In genomic region chr17:61416211-61416539, GRCh38 we compare ENCODE assay signal across 13 cellular contexts. TPM values are rescaled to one million over a fixed set of nuclear protein-coding genes. Genes with fewer than 3 reads are reported as not detected.
A peak's percentile ranks its signal among the peaks of the same experiment; 100 is the strongest.
DNase-seq lines count a peak whose midpoint lies in the region; ATAC-seq, FAIRE-seq and TF ChIP-seq lines count a peak whose summit lies in the region.
"Had no signal": no experiment of that assay in that cellular context is flagged by ENCODE, and none has a peak within 500 bp of the region (broad histone marks: within the 10 kb centered on the region; RNA-seq: fewer than 3 reads in every experiment).

No MANE protein-coding gene starts in this region.

- H3K4me1 ChIP-seq in A549, result peaks cover 14% of the 10 kb centered on the region; the same call in 2 of the 3 replicates
- H3K4me1 ChIP-seq in HUES64 (ENCODE audit: insufficient read depth, low read length), result peaks cover 3% of the 10 kb centered on the region; the same call in 1 of the 2 replicates
- peaks cover 30 to 61% (median 50%) of the 10 kb centered on the region in 4 donors for H3K4me1 ChIP-seq in esophagus muscularis mucosa
- H3K4me1 ChIP-seq in neuronal stem cell (ENCODE audit: control insufficient read depth in 2 of 2, insufficient read depth in 1 of 2, low read depth in 1 of 2, low read length in 2 of 2), result peaks cover 0 to 9% of the 10 kb centered on the region in 2 donors

- TF ChIP-seq EP300 in A549 (IDR thresholded peaks at IDR 0.05) (no peak), esophagus muscularis mucosa (IDR thresholded peaks at IDR 0.05) (no peak)

- no peak for FAIRE-seq in A549 (lab: Jason Lieb, UNC)
- FAIRE-seq: kidney had no signal

- CTCF ChIA-PET in A549 (lab: Yijun Ruan, JAX) (interaction anchor here (0.6 to 19.8 kb wide), 26 partner anchors 10 to 491 kb away, joined by 3 to 357 read pairs (median 4); partner anchors contain the start of genes NACA2 and TBX2), GM10248 (lab: Yijun Ruan, JAX) (interaction anchor here (0.5 to 5.9 kb wide), 5 partner anchors 8 to 694 kb away, joined by 3 to 43 read pairs (median 3); no protein-coding TSS in a partner anchor)

- 0 out of 3 replicates have a peak, but pooled peaks cover 8% of the 10 kb centered on the region for H3K9me3 ChIP-seq in A549
- no peaks in the 10 kb centered on the region for H3K9me3 ChIP-seq in HUES64 (ENCODE audit: insufficient read depth, low read depth, low read length)
- no peaks in the 10 kb centered on the region for H3K9me3 ChIP-seq in esophagus muscularis mucosa
- H3K9me3 ChIP-seq in neuronal stem cell (replicated peaks in 1 of 2; ENCODE audit: control insufficient read depth in 2 of 2, insufficient read depth in 1 of 2, low read depth in 1 of 2, low read length in 2 of 2), result peaks cover 0 to 23% of the 10 kb centered on the region in 2 donors
- H3K9me3 ChIP-seq: thyroid gland had no signal

- H3K4me2 ChIP-seq in A549, result peak overlapping the region; percentile 60; the same call in 2 of the 3 replicates
- peak overlapping the region; percentile 69 for H3K4me2 ChIP-seq in neuronal stem cell (ENCODE audit: insufficient read depth, low read length, poor library complexity, severe bottlenecking)

- peak overlapping the region; percentile 49 for H2AK5ac ChIP-seq in neuronal stem cell (ENCODE audit: low read depth, low read length)

- no peak overlapping the region for H3K14ac ChIP-seq in neuronal stem cell (ENCODE audit: low read length)

- ATAC-seq in A549 (no peak), GM19455 (IDR thresholded peaks at IDR 0.05; ENCODE audit: unreplicated experiment) (no peak)

- peak overlapping the region; percentile 95 for H3K18ac ChIP-seq in neuronal stem cell (ENCODE audit: low read length)

- peak overlapping the region; percentile 91 for H2AFZ ChIP-seq in neuronal stem cell (ENCODE audit: low read length)

- POLR2A ChIA-PET in A549 (lab: Yijun Ruan, JAX) (no interaction called here), GM10248 (lab: Yijun Ruan, JAX) (no interaction called here)

- peak overlapping the region; percentile 97 for H2BK15ac ChIP-seq in neuronal stem cell (ENCODE audit: low read length)

- 93% methylated on average over 6 of the region's 6 CpGs for WGBS in A549 (ENCODE audit: missing lambda C conversion rate)
- 76% methylated on average over 6 of the region's 6 CpGs for WGBS in HUES64
- 92% methylated on average over 6 of the region's 6 CpGs for WGBS in esophagus muscularis mucosa
- WGBS in neuronal stem cell (ENCODE audit: extremely low coverage in 2 of 2, insufficient read length in 2 of 2, insufficient replicate concordance in 1 of 2), 2 donors, result no CpG with 5 or more reads among the region's 6 CpGs

- H2BK120ac ChIP-seq in neuronal stem cell (ENCODE audit: low read depth, low read length), result no peak overlapping the region

- H3K9ac ChIP-seq in HUES64 (ENCODE audit: low read depth, low read length) (no peak overlapping the region), neuronal stem cell (ENCODE audit: low read depth, low read length, poor library complexity) (peak overlapping the region; percentile 79)

- no peak for DNase-seq in A549 (ENCODE audit: low read depth in 1 of 2, low spot score in 1 of 2)
- peak; percentile 82 for DNase-seq in esophagus muscularis mucosa (ENCODE audit: extremely low spot score)
- DNase-seq in neuronal stem cell (ENCODE audit: low spot score), result no peak
- DNase-seq in stimulated activated CD4-positive, alpha-beta T cell treated with anti-CD3 and anti-CD28 coated beads, Interleukin-2, amount 100 ng/mL, for 24 hours, result no peak
- no peak for DNase-seq in NCI-H1694 (lab: John Stamatoyannopoulos, UW)
- DNase-seq in GM10248 (ENCODE audit: extremely low spot score), result no peak
- DNase-seq: natural killer cell had no signal

- H3K4me3 ChIP-seq in A549 (no peak overlapping the region), HUES64 (ENCODE audit: low read length) (peak overlapping the region; percentile 44; the same call in 1 of the 2 replicates), esophagus muscularis mucosa (peak overlapping the region in 1 of 4 donors; percentile 39), neuronal stem cell (ENCODE audit: low read length in 2 of 2) (peak overlapping the region in 1 of 2 donors; percentile 63)
- H3K4me3 ChIP-seq: thyroid gland had no signal

- no peak overlapping the region for H3K4ac ChIP-seq in neuronal stem cell (ENCODE audit: low read length)

- H3K27me3 ChIP-seq in HUES64 (ENCODE audit: insufficient read depth, low read length) (peaks cover 60% of the 10 kb centered on the region), esophagus muscularis mucosa (peaks cover 0 to 17% (median 0%) of the 10 kb centered on the region in 4 donors), neuronal stem cell (ENCODE audit: control insufficient read depth in 3 of 3, insufficient read depth in 3 of 3, low read depth in 1 of 3, low read length in 3 of 3) (peaks cover 2 to 39% (median 34%) of the 10 kb centered on the region in 3 experiments)
- H3K27me3 ChIP-seq: thyroid gland had no signal

- no peak overlapping the region for H4K91ac ChIP-seq in neuronal stem cell (ENCODE audit: low read depth, low read length, poor library complexity)

- H3K79me1 ChIP-seq in neuronal stem cell (ENCODE audit: low read depth, low read length), result no peaks in the 10 kb centered on the region

- H2BK5ac ChIP-seq in neuronal stem cell (ENCODE audit: low read length), result no peak overlapping the region

- H3K36me3 ChIP-seq in HUES64 (ENCODE audit: insufficient read depth, low read length) (no peaks in the 10 kb centered on the region), esophagus muscularis mucosa (no peaks in the 10 kb centered on the region), neuronal stem cell (replicated peaks in 1 of 2; ENCODE audit: control insufficient read depth in 2 of 2, insufficient read depth in 2 of 2, low read length in 2 of 2) (no peaks in the 10 kb centered on the region)
- H3K36me3 ChIP-seq: thyroid gland had no signal

- H3K23ac ChIP-seq in neuronal stem cell (ENCODE audit: low read depth, low read length, poor library complexity), result peak overlapping the region; percentile 38

- peak overlapping the region; percentile 94 for H4K8ac ChIP-seq in neuronal stem cell (ENCODE audit: low read depth, low read length)

- TF ChIP-seq POLR2A in A549 (IDR thresholded peaks at IDR 0.05; ENCODE audit: low read length), result no peak
- TF ChIP-seq POLR2A in esophagus muscularis mucosa (IDR thresholded peaks at IDR 0.05; ENCODE audit: low read depth), result no peak

- TF ChIP-seq CTCF in A549 (IDR thresholded peaks at IDR 0.05) (no peak), esophagus muscularis mucosa (IDR thresholded peaks at IDR 0.05) (no peak), GM10248 (IDR thresholded peaks at IDR 0.05; ENCODE audit: control extremely low read depth, extremely low read depth, low read depth, missing control alignments) (no peak)

- H2BK12ac ChIP-seq in neuronal stem cell (ENCODE audit: low read length), result peak overlapping the region; percentile 14

- intact Hi-C loops in esophagus muscularis mucosa (cut with DNase I), result loop anchor here (2.0 to 10.0 kb wide), 4 partner anchors 135 to 691 kb away; partner anchors contain the start of gene BRIP1

- no peak for TF ChIP-seq RAD21 in A549 (conservative IDR thresholded peaks at IDR 0.05 in 1 of 2, IDR thresholded peaks at IDR 0.05 in 1 of 2)

- H3K27ac ChIP-seq in A549 (peak overlapping the region; percentile 54 to 72; a peak in 5 of 6 replicates), HUES64 (ENCODE audit: low read depth, low read length) (no peak overlapping the region), esophagus muscularis mucosa (replicated peaks in 1 of 4) (peak overlapping the region; percentile 73 to 78 (median 76)), neuronal stem cell (replicated peaks; ENCODE audit: low read length) (no peak overlapping the region)

TF ChIP-seq in A549, 52 proteins besides CTCF, POLR2A, EP300 and RAD21 (continues in another document):
- TF ChIP-seq RFX5 (IDR thresholded peaks at IDR 0.05), result no peak
- no peak for TF ChIP-seq FOXS1 (CRISPR knock-in tag; IDR thresholded peaks at IDR 0.05)
- no peak for TF ChIP-seq CBX2 (IDR thresholded peaks at IDR 0.05; ENCODE audit: borderline replicate concordance, low read depth)
- no peak for TF ChIP-seq GATA3 (IDR thresholded peaks at IDR 0.05; ENCODE audit: borderline replicate concordance)
- no peak for TF ChIP-seq FOSL2 (IDR thresholded peaks at IDR 0.05)
- TF ChIP-seq FOSL2 (CRISPR knock-in tag; IDR thresholded peaks at IDR 0.05), result no peak
- no peak for TF ChIP-seq NPAS2 (CRISPR knock-in tag; IDR thresholded peaks at IDR 0.05; ENCODE audit: borderline replicate concordance)
- no peak for TF ChIP-seq JUN (IDR thresholded peaks at IDR 0.05)
- no peak for TF ChIP-seq MAX (IDR thresholded peaks at IDR 0.05)
- TF ChIP-seq HOXA7 (CRISPR knock-in tag; IDR thresholded peaks at IDR 0.05), result no peak

RNA-seq across cellular contexts. Expression of gene TBX2, which starts 16.5 kb away (rescaled TPM):
- polyA plus RNA-seq in A549 (2011; rRNA removed), result 0.69 and 0.71 TPM in 2 replicates
- 2.7 and 3.9 TPM in 2 replicates for polyA plus RNA-seq in A549 (2012; cell fraction: cytosol; rRNA removed)
- 5.4 and 6.5 TPM in 2 replicates for polyA plus RNA-seq in A549 (2012; cell fraction: nucleus; rRNA removed)
- polyA plus RNA-seq in A549 (2017; fragmentation: RNase III; extraction: RNeasy Plus Mini Kit Qiagen cat#74134 plus additional on column Dnase treatment), result 2.0 to 2.3 TPM (median 2.2 TPM) in 3 replicates
- 1.7 and 1.8 TPM in 2 replicates for polyA minus RNA-seq in A549 (2011; rRNA and poly(A)+ RNA removed)
- polyA plus RNA-seq in HUES64 (2013, experiment 1 of 2), result 0.65 TPM
- polyA plus RNA-seq in HUES64 (2013, experiment 2 of 2), result 0.38 TPM
- total RNA-seq in esophagus muscularis mucosa, result 10 to 100 TPM; 17.9 to 42.6 (median 31.3) TPM
- not detected for polyA plus RNA-seq in neuronal stem cell (2013, experiment 1 of 2)
- not detected for polyA plus RNA-seq in neuronal stem cell (2013, experiment 2 of 2)

RNA-seq across cellular contexts. Expression of gene TBX4, which starts 36.0 kb away (rescaled TPM):
- polyA plus RNA-seq in A549 (2011; rRNA removed) (0.18 and 0.33 TPM in 2 replicates), A549 (2017; fragmentation: RNase III; extraction: RNeasy Plus Mini Kit Qiagen cat#74134 plus additional on column Dnase treatment) (0.14 to 0.25 TPM (median 0.17 TPM) in 3 replicates)
- polyA plus RNA-seq in A549 (2012; cell fraction: cytosol; rRNA removed), result 0.07 and 0.08 TPM in 2 replicates
- 0.11 and 0.28 TPM in 2 replicates for polyA plus RNA-seq in A549 (2012; cell fraction: nucleus; rRNA removed)
- 0.17 TPM in 1 of 2 replicates, not detected in the other for polyA minus RNA-seq in A549 (2011; rRNA and poly(A)+ RNA removed)
- polyA plus RNA-seq in HUES64 (2013, experiment 1 of 2), result 0.05 TPM
- polyA plus RNA-seq in HUES64 (2013, experiment 2 of 2), result 0.44 TPM
- not detected for total RNA-seq in esophagus muscularis mucosa
- polyA plus RNA-seq in neuronal stem cell (2013, experiment 1 of 2), result not detected
- polyA plus RNA-seq in neuronal stem cell (2013, experiment 2 of 2), result not detected
- total RNA-seq: activated T-cell treated with anti-CD3 and anti-CD28 coated beads, Interleukin-2, amount 50 U/mL, for 4 hours; dermis blood vessel endothelial cell; kidney; natural killer cell had no signal

Comparison
In these comparisons a context has a peak if more than half of its experiments do, and no peak if none do; other contexts are left out.
1. H3K27ac ChIP-seq: peak in A549 (2 of 2) and esophagus muscularis mucosa (4 of 4); none in HUES64 (single experiment) and neuronal stem cell (single experiment).